ENCODE assay signal across 8 cellular contexts in the genomic region with DNA sequence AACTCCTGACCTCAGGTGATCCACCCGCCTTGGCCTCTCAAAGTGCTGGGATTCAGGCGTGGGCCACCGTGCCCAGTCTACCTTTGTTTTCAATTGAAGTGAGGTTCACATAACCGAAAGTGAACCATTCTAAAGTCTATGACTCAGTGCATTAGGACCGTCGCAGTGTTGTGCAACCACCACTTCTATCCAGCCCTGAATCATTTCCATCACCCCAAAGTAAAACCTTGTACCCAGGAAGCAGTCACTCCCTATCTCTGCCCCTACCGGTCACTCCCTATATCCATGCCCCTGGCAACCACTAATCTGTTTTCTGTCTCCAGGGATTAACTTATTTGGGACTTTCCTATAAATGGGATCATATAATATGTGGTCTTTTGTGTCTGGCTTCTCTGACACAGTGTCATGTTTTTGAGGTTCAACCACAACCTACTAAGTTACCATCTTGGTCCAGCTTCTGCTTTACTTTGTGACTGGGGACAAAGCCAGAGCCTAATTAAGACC. TPM values are rescaled to one million over a fixed set of nuclear protein-coding genes. Genes with fewer than 3 reads are reported as not detected.
DNase-seq lines count a peak whose midpoint lies in the region; ATAC-seq, FAIRE-seq and TF ChIP-seq lines count a peak whose summit lies in the region.

No MANE protein-coding gene starts in this region.

- DNase-seq in EH (ENCODE audit: low read depth) (peak; percentile 95), NCI-H82 treated with DMSO at 0.1 percent for 48 hours (lab: John Stamatoyannopoulos, UW; ENCODE audit: unreplicated experiment) (peak; percentile 83), dermis blood vessel endothelial cell (peak; percentile 15), pancreas (no peak), GM13976 (ENCODE audit: low spot score) (no peak)

- H3K36me3 ChIP-seq in pancreas = no peaks in the 10 kb centered on the region

- peak overlapping the region in 1 of 4 donors; percentile 36 for H3K27ac ChIP-seq in pancreas

- TF ChIP-seq CTCF in pancreas (IDR thresholded peaks at IDR 0.05) = no peak
- no peak for TF ChIP-seq CTCF in GM13976 (IDR thresholded peaks at IDR 0.05; ENCODE audit: borderline replicate concordance, control extremely low read depth, extremely low read depth, insufficient read depth, missing control alignments)

- FAIRE-seq in pancreas (lab: Jason Lieb, UNC) = no peak

- 76 to 80% methylated on average over 7 of the region's 7 CpGs for WGBS in pancreas, 2 donors

- intact Hi-C loops in pancreas (cut with DNase I) = no loop called here

- H3K4me3 ChIP-seq in pancreas = no peak overlapping the region

- peaks cover 0 to 3% (median 0%) of the 10 kb centered on the region in 3 donors for H3K4me1 ChIP-seq in pancreas

- in situ Hi-C loops in GM13976 (cut with MboI; ENCODE audit: low sequenced_read_pairs, unreplicated experiment) = no loop called here

- no peaks in the 10 kb centered on the region for H3K9me3 ChIP-seq in pancreas

- H3K27me3 ChIP-seq in pancreas = no peaks in the 10 kb centered on the region

- ATAC-seq in pancreas = peak in 3 of 4 donors; percentile 47 to 51 (median 48)
- no peak for ATAC-seq in HG03097 (IDR thresholded peaks at IDR 0.05; ENCODE audit: low FRiP score, unreplicated experiment)
- ATAC-seq in HG03039 (IDR thresholded peaks at IDR 0.05; ENCODE audit: unreplicated experiment) = no peak
- no peak for ATAC-seq in GM21381 (IDR thresholded peaks at IDR 0.05; ENCODE audit: unreplicated experiment)

RNA-seq across cellular contexts. Expression of a gene that starts 28.3 kb away (rescaled TPM):
- total RNA-seq in dermis blood vessel endothelial cell = 13.8 and 16.3 TPM in 2 replicates
- 10 to 100 TPM; 43.2 to 56.2 (median 46.9) TPM for total RNA-seq in pancreas
- 10 to 100 TPM; 24.2 to 28.9 TPM for polyA plus RNA-seq in pancreas

Comparison
In these comparisons a context has a peak if more than half of its experiments do, and no peak if none do; other contexts are left out.
1. DNase-seq: peak in EH (single experiment), NCI-H82 treated with DMSO at 0.1 percent for 48 hours (single experiment) and dermis blood vessel endothelial cell (single experiment); none in pancreas (0 of 6) and GM13976 (single experiment).
2. ATAC-seq: peak in pancreas (3 of 4); none in HG03097 (single experiment), HG03039 (single experiment) and GM21381 (single experiment).